Comparison of ENCODE assay signal across 8 cellular contexts in the genomic region with DNA sequence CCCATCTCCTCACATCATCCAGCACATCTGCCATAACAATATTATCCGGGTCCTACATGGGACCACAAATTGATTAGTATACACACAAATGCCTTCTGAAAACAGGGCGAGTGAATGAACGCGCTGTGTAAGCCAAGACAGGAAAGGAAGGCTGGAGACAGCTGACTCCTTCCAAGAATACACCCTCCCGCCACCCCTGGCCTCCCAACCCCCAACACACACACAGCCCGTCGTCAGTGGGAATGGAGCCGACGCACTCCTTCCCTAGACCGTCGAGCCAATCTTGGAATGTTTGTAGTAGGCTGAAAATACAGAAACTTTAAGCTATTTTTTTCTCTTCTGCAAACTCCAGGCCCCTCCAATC. TPM values are rescaled to one million over a fixed set of nuclear protein-coding genes. Genes with fewer than 3 reads are reported as not detected.
DNase-seq lines count a peak whose midpoint lies in the region; ATAC-seq and TF ChIP-seq lines count a peak whose summit lies in the region.

No MANE protein-coding gene starts in this region.

- intact Hi-C loops in dorsolateral prefrontal cortex (cut with DNase I), result no loop called here

- H3K4me3 ChIP-seq in HL-60 (replicated peaks; ENCODE audit: insufficient read depth, low read length) (peak overlapping the region; percentile 41), dorsolateral prefrontal cortex (peak overlapping the region; percentile 44 to 84 (median 69))

- no peak for DNase-seq in activated T-cell treated with anti-CD3 and anti-CD28 coated beads, Interleukin-2, amount 50 U/mL, for 72 hours
- no peak for DNase-seq in activated T-cell treated with anti-CD3 and anti-CD28 coated beads for 4 hours
- no peak for DNase-seq in HL-60 (ENCODE audit: low read depth in 1 of 2, low spot score in 1 of 2)
- DNase-seq in dorsolateral prefrontal cortex, result peak in 1 of 10 donors; percentile 43
- no peak for DNase-seq in naive B cell
- DNase-seq in NCI-H82 (lab: John Stamatoyannopoulos, UW), result no peak
- no peak for DNase-seq in D341Med (ENCODE audit: low spot score)
- DNase-seq in foreskin melanocyte, result no peak

- H3K36me3 Mint-ChIP-seq in activated T-cell treated with anti-CD3 and anti-CD28 coated beads, Interleukin-2, amount 50 U/mL, for 72 hours (ENCODE audit: insufficient read depth in 2 of 2), result peaks cover 0 to 4% of the 10 kb centered on the region in 2 donors
- no peaks in the 10 kb centered on the region for H3K36me3 Mint-ChIP-seq in naive B cell

- H3K9me3 Mint-ChIP-seq in activated T-cell treated with anti-CD3 and anti-CD28 coated beads, Interleukin-2, amount 50 U/mL, for 72 hours, result no peaks in the 10 kb centered on the region
- H3K9me3 Mint-ChIP-seq in naive B cell, result peaks cover 0 to 7% (median 0%) of the 10 kb centered on the region in 7 donors

- TF ChIP-seq CTCF in HL-60 (IDR thresholded peaks at IDR 0.05; ENCODE audit: insufficient read depth, low read length), result no peak
- TF ChIP-seq CTCF in dorsolateral prefrontal cortex (IDR thresholded peaks at IDR 0.05 in 54 of 56, conservative IDR thresholded peaks at IDR 0.05 in 2 of 56; ENCODE audit: low read depth in 1 of 56, partially characterized antibody in 56 of 56), result peak in 2 of 56 donors; percentile 15 to 16

- H3K27me3 Mint-ChIP-seq in activated T-cell treated with anti-CD3 and anti-CD28 coated beads, Interleukin-2, amount 50 U/mL, for 72 hours (ENCODE audit: low read depth), result no peaks in the 10 kb centered on the region
- H3K27me3 Mint-ChIP-seq in naive B cell, result no peaks in the 10 kb centered on the region

- H3K4me1 Mint-ChIP-seq in activated T-cell treated with anti-CD3 and anti-CD28 coated beads, Interleukin-2, amount 50 U/mL, for 72 hours (ENCODE audit: low read depth), result no peaks in the 10 kb centered on the region
- peaks cover 12 to 25% (median 15%) of the 10 kb centered on the region in 3 donors for H3K4me1 Mint-ChIP-seq in naive B cell

- H3K27ac ChIP-seq in HL-60 (replicated peaks), result no peak overlapping the region
- peak overlapping the region in 58 of 59 donors; percentile 39 to 96 (median 91) for H3K27ac ChIP-seq in dorsolateral prefrontal cortex

- ATAC-seq in activated T-cell treated with anti-CD3 and anti-CD28 coated beads, Interleukin-2, amount 50 U/mL, for 72 hours (replicated peaks in 1 of 2), result peak; percentile 26 to 34
- ATAC-seq in naive B cell (ENCODE audit: low read depth in 2 of 2), result peak in 1 of 2 donors; percentile 1

- H3K27me3 ChIP-seq in HL-60 (ENCODE audit: insufficient read depth, poor library complexity, severe bottlenecking), result no peaks in the 10 kb centered on the region
- peaks cover 0 to 7% (median 0%) of the 10 kb centered on the region in 45 donors for H3K27me3 ChIP-seq in dorsolateral prefrontal cortex

- H3K4me3 Mint-ChIP-seq in activated T-cell treated with anti-CD3 and anti-CD28 coated beads, Interleukin-2, amount 50 U/mL, for 72 hours, result peak overlapping the region; percentile 93 to 95
- peak overlapping the region; percentile 88 to 96 (median 95) for H3K4me3 Mint-ChIP-seq in naive B cell

- H3K27ac Mint-ChIP-seq in activated T-cell treated with anti-CD3 and anti-CD28 coated beads, Interleukin-2, amount 50 U/mL, for 72 hours, result peak overlapping the region; percentile 79
- peak overlapping the region; percentile 78 to 97 (median 95) for H3K27ac Mint-ChIP-seq in naive B cell

RNA-seq across cellular contexts. Expression of gene MAGEH1, which starts 0.3 kb away (rescaled TPM):
- total RNA-seq in activated T-cell treated with anti-CD3 and anti-CD28 coated beads, Interleukin-2, amount 50 U/mL, for 72 hours, result 10 to 100 TPM; 18.9 to 20.6 TPM
- total RNA-seq in dorsolateral prefrontal cortex, result 10 to 100 TPM; 22.8 to 95.6 (median 60.1) TPM
- polyA plus RNA-seq in naive B cell (ENCODE audit: low read depth in 6 of 6), result 10 to 100 TPM; 19.4 to 32.2 (median 27.6) TPM

RNA-seq across cellular contexts. Expression of gene USP51, which starts 38.0 kb away (rescaled TPM):
- total RNA-seq in activated T-cell treated with anti-CD3 and anti-CD28 coated beads, Interleukin-2, amount 50 U/mL, for 72 hours, result 1 to 10 TPM; 2.2 to 2.7 TPM
- total RNA-seq in dorsolateral prefrontal cortex, result 1 to 10 TPM; 2.7 to 8.1 (median 4.7) TPM
- polyA plus RNA-seq in naive B cell (ENCODE audit: low read depth in 6 of 6), result 1 to 10 TPM in 1 of 6 donors, under 1 TPM in 4, not detected in 1; 0.41 to 1.3 (median 0.68) TPM
